23 cellular contexts compared by ENCODE assay signal in the genomic region with DNA sequence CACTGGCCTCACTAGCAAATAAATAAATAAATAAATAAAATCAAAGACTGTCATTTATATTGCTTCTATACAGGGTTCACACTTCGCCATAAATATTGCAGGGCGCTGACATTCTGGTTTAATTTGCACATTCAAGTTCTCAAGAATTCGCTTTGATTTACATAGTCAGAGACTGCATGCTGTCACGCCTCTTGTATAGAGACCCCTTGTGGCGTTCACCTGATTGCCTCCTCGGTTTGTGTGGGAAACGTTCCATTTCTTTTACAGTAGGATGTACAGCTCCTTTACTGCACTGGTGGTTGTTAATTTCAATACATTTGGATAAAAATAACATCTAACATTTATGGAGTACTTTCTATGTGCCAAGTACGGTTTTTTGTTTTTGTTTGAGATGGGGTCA.
"Had no signal": no experiment of that assay in that cellular context is flagged by ENCODE, and none has a peak within 500 bp of the region (broad histone marks: within the 10 kb centered on the region; RNA-seq: fewer than 3 reads in every experiment).

No MANE protein-coding gene starts in this region.

- H3K27ac Mint-ChIP-seq: activated CD4-positive, alpha-beta T cell treated with anti-CD3 and anti-CD28 coated beads, Interleukin-2, amount 10 ng/mL, durations not matched to agents 24 days and 14 days; activated CD8-positive, alpha-beta T cell treated with anti-CD3 and anti-CD28 coated beads for 36 hours; activated T-helper 17 cell treated with anti-CD3 and anti-CD28 coated beads, Interleukin-2, amount 50 U/mL, for 72 hours; immature natural killer cell; stimulated activated naive CD8-positive, alpha-beta T cell treated with anti-CD3 and anti-CD28 coated beads, Interleukin-15, Interleukin-2, amounts not matched to agents 100 ng/mL and 50 ng/mL, for 24 hours had no signal

- H3K36me3 Mint-ChIP-seq: immature natural killer cell had no signal

- DNase-seq: activated CD4-positive, alpha-beta T cell treated with anti-CD3 and anti-CD28 coated beads, Interleukin-2, amount 10 ng/mL, durations not matched to agents 24 days and 14 days; activated naive CD4-positive, alpha-beta T cell treated with Interleukin-2 at 50 U/mL for 16 hours; activated T-cell treated with anti-CD3 and anti-CD28 coated beads, Interleukin-2, amount 50 U/mL, for 1 hour; anterior cingulate cortex; brain microvascular endothelial cell; central memory CD4-positive, alpha-beta T cell; colonic mucosa; heart right ventricle; immature natural killer cell; kidney glomerular epithelial cell; left ventricle myocardium superior; stimulated activated CD4-positive, alpha-beta T cell treated with anti-CD3 and anti-CD28 coated beads, Interleukin-15, amount 100 ng/mL, for 24 hours; stimulated activated CD4-positive, alpha-beta T cell treated with anti-CD3 and anti-CD28 coated beads, Interleukin-2, amount 100 ng/mL, for 48 hours; T-helper 9 cell had no signal

- H3K4me1 ChIP-seq: colonic mucosa, gastroesophageal sphincter, heart right ventricle, prostate gland, tibial nerve had no signal

- H3K36me3 ChIP-seq: brain microvascular endothelial cell, colonic mucosa, gastroesophageal sphincter, heart right ventricle, prostate gland, tibial nerve had no signal

- H3K4me1 Mint-ChIP-seq: activated CD4-positive, alpha-beta T cell treated with anti-CD3 and anti-CD28 coated beads, Interleukin-2, amount 10 ng/mL, durations not matched to agents 24 days and 14 days; activated T-helper 17 cell treated with anti-CD3 and anti-CD28 coated beads, Interleukin-2, amount 50 U/mL, for 72 hours had no signal

- H3K4me3 ChIP-seq: colonic mucosa, gastroesophageal sphincter, heart right ventricle, prostate gland, skin epidermis, tibial nerve had no signal

- FAIRE-seq: urothelium cell line had no signal

- H3K27me3 Mint-ChIP-seq: activated CD4-positive, alpha-beta T cell treated with anti-CD3 and anti-CD28 coated beads, Interleukin-2, amount 10 ng/mL, durations not matched to agents 24 days and 14 days; stimulated activated naive CD8-positive, alpha-beta T cell treated with anti-CD3 and anti-CD28 coated beads, Interleukin-15, Interleukin-2, amounts not matched to agents 100 ng/mL and 50 ng/mL, for 24 hours had no signal

- H3K9me3 ChIP-seq: colonic mucosa, gastroesophageal sphincter, prostate gland, tibial nerve had no signal

- H3K27me3 ChIP-seq: brain microvascular endothelial cell, colonic mucosa, gastroesophageal sphincter, tibial nerve had no signal

- H3K9me3 Mint-ChIP-seq: activated CD4-positive, alpha-beta T cell treated with anti-CD3 and anti-CD28 coated beads, Interleukin-2, amount 10 ng/mL, durations not matched to agents 24 days and 14 days; stimulated activated naive CD8-positive, alpha-beta T cell treated with anti-CD3 and anti-CD28 coated beads, Interleukin-15, Interleukin-2, amounts not matched to agents 100 ng/mL and 50 ng/mL, for 24 hours had no signal

- ATAC-seq: gastroesophageal sphincter, heart right ventricle, left ventricle myocardium superior, right cardiac atrium had no signal

- H3K27ac ChIP-seq: brain microvascular endothelial cell, colonic mucosa, gastroesophageal sphincter, heart right ventricle, prostate gland, skin epidermis, tibial nerve had no signal

- H3K4me3 Mint-ChIP-seq: activated CD4-positive, alpha-beta T cell treated with anti-CD3 and anti-CD28 coated beads, Interleukin-2, amount 10 ng/mL, durations not matched to agents 24 days and 14 days; activated CD8-positive, alpha-beta T cell treated with anti-CD3 and anti-CD28 coated beads for 36 hours; activated T-helper 17 cell treated with anti-CD3 and anti-CD28 coated beads, Interleukin-2, amount 50 U/mL, for 72 hours; immature natural killer cell; stimulated activated naive CD8-positive, alpha-beta T cell treated with anti-CD3 and anti-CD28 coated beads, Interleukin-15, Interleukin-2, amounts not matched to agents 100 ng/mL and 50 ng/mL, for 24 hours had no signal
